14 cellular contexts compared by ENCODE assay signal in genomic region chr4:10020106-10020505, GRCh38. TPM values are rescaled to one million over a fixed set of nuclear protein-coding genes. Genes with fewer than 3 reads are reported as not detected.
A peak's percentile ranks its signal among the peaks of the same experiment; 100 is the strongest.
DNase-seq lines count a peak whose midpoint lies in the region; ATAC-seq, FAIRE-seq and TF ChIP-seq lines count a peak whose summit lies in the region.
"Had no signal": no experiment of that assay in that cellular context is flagged by ENCODE, and none has a peak within 500 bp of the region (broad histone marks: within the 10 kb centered on the region; RNA-seq: fewer than 3 reads in every experiment).

No MANE protein-coding gene starts in this region.

- intact Hi-C loops in HepG2 (cut with micrococcal nuclease; ENCODE audit: unreplicated experiment) = no loop called here

- H3K27ac ChIP-seq in HepG2 (ENCODE audit: extremely low read length, insufficient read depth, low read length) (peak overlapping the region; percentile 89), thoracic aorta (peak overlapping the region; percentile 25 to 79), osteoblast (ENCODE audit: low read depth, low read length) (no peak overlapping the region)

- ATAC-seq in activated T-helper 17 cell treated with anti-CD3 and anti-CD28 coated beads, Interleukin-2, amount 50 U/mL, for 72 hours (replicated peaks) = no peak
- ATAC-seq in HepG2 = no peak
- ATAC-seq in thoracic aorta (ENCODE audit: insufficient number of reproducible peaks, low FRiP score, low read depth) = no peak
- no peak for ATAC-seq in HG02852 (IDR thresholded peaks at IDR 0.05; ENCODE audit: unreplicated experiment)
- no peak for ATAC-seq in HG03196 (IDR thresholded peaks at IDR 0.05; ENCODE audit: unreplicated experiment)

- H3K4me2 ChIP-seq in HepG2 (ENCODE audit: low read depth, low read length) (peak overlapping the region; percentile 85), osteoblast (ENCODE audit: insufficient read depth, low read length) (no peak overlapping the region)

- H3K27me3 Mint-ChIP-seq in activated naive CD4-positive, alpha-beta T cell treated with anti-CD3 and anti-CD28 coated beads, Interleukin-2, amount 50 U/mL, for 24 hours = no peaks in the 10 kb centered on the region
- H3K27me3 Mint-ChIP-seq in activated T-helper 17 cell treated with anti-CD3 and anti-CD28 coated beads, Interleukin-2, amount 50 U/mL, for 72 hours = no peaks in the 10 kb centered on the region

- H2AFZ ChIP-seq in HepG2 (ENCODE audit: low read length) (no peak overlapping the region), osteoblast (ENCODE audit: low read length) (no peak overlapping the region)

- H3K4me3 ChIP-seq in HepG2 (replicated peaks in 1 of 3; ENCODE audit: insufficient read depth in 1 of 3, low read depth in 2 of 3, low read length in 3 of 3) (peak overlapping the region; percentile 57 to 77 (median 63)), thoracic aorta (no peak overlapping the region), osteoblast (ENCODE audit: insufficient read depth, low read length) (no peak overlapping the region)

- no TSS peak for BruUV-seq in HepG2 (replicated peaks; lab: Mats Ljungman, UMichigan)

- CTCF ChIA-PET in HepG2 (lab: Yijun Ruan, JAX; ENCODE audit: low intra/inter-chr PET ratio, low total read pairs) = no interaction called here

- H3K36me3 ChIP-seq in HepG2 (replicated peaks in 1 of 2; ENCODE audit: control insufficient read depth in 1 of 2, insufficient read depth in 2 of 2, low read length in 2 of 2) = peaks cover 3 to 11% of the 10 kb centered on the region in 2 experiments; a peak in 2 of 5 replicates
- H3K36me3 ChIP-seq in thoracic aorta = no peaks in the 10 kb centered on the region
- H3K36me3 ChIP-seq in osteoblast (ENCODE audit: insufficient read depth, low read length) = no peaks in the 10 kb centered on the region

- H3K9me3 ChIP-seq in HepG2 (ENCODE audit: low read length) (no peaks in the 10 kb centered on the region), thoracic aorta (no peaks in the 10 kb centered on the region), osteoblast (ENCODE audit: low read depth, low read length) (no peaks in the 10 kb centered on the region)

- POLR2A ChIA-PET in HepG2 (lab: Yijun Ruan, JAX) = interaction anchor here (1.0 to 1.1 kb wide), 2 partner anchors 15 to 95 kb away, joined by 3 to 4 read pairs; no protein-coding TSS in a partner anchor

- FAIRE-seq in HepG2 (lab: Jason Lieb, UNC) = no peak

- H4K20me1 ChIP-seq in HepG2 (ENCODE audit: insufficient read depth, low read length) (no peaks in the 10 kb centered on the region), osteoblast (ENCODE audit: insufficient read depth, low read length) (no peaks in the 10 kb centered on the region)

- peaks cover 12% of the 10 kb centered on the region for H3K4me1 Mint-ChIP-seq in activated naive CD4-positive, alpha-beta T cell treated with anti-CD3 and anti-CD28 coated beads, Interleukin-2, amount 50 U/mL, for 24 hours
- no peaks in the 10 kb centered on the region for H3K4me1 Mint-ChIP-seq in activated T-helper 17 cell treated with anti-CD3 and anti-CD28 coated beads, Interleukin-2, amount 50 U/mL, for 72 hours

- peaks cover 96% of the 10 kb centered on the region for H3K4me1 ChIP-seq in HepG2 (ENCODE audit: insufficient read depth, low read length)
- peaks cover 0 to 37% of the 10 kb centered on the region in 2 donors for H3K4me1 ChIP-seq in thoracic aorta (ENCODE audit: control insufficient read depth in 1 of 2, low read depth in 2 of 2)
- peaks cover 5% of the 10 kb centered on the region for H3K4me1 ChIP-seq in osteoblast (ENCODE audit: insufficient read depth, low read length)

- H3K36me3 Mint-ChIP-seq in activated naive CD4-positive, alpha-beta T cell treated with anti-CD3 and anti-CD28 coated beads, Interleukin-2, amount 50 U/mL, for 24 hours = peaks cover 2% of the 10 kb centered on the region
- no peaks in the 10 kb centered on the region for H3K36me3 Mint-ChIP-seq in activated T-helper 17 cell treated with anti-CD3 and anti-CD28 coated beads, Interleukin-2, amount 50 U/mL, for 72 hours (ENCODE audit: low read depth)

- H3K27ac Mint-ChIP-seq in activated naive CD4-positive, alpha-beta T cell treated with anti-CD3 and anti-CD28 coated beads, Interleukin-2, amount 50 U/mL, for 24 hours = peak overlapping the region; percentile 10
- H3K27ac Mint-ChIP-seq in activated T-helper 17 cell treated with anti-CD3 and anti-CD28 coated beads, Interleukin-2, amount 50 U/mL, for 72 hours = no peak overlapping the region

- TF ChIP-seq EP300 in HepG2 (IDR thresholded peaks at IDR 0.05; ENCODE audit: low read depth in 2 of 2, low read length in 2 of 2) = no peak
- TF ChIP-seq EP300 in HepG2 (CRISPR knock-in tag; IDR thresholded peaks at IDR 0.05; ENCODE audit: borderline replicate concordance) = no peak

- 82% methylated on average over 6 of the region's 6 CpGs for WGBS in HepG2 (ENCODE audit: low lambda C conversion rate)

- no peak for DNase-seq in activated naive CD4-positive, alpha-beta T cell treated with anti-CD3 and anti-CD28 coated beads, Interleukin-2, amount 50 U/mL, for 16 hours
- no peak for DNase-seq in HepG2 (ENCODE audit: low spot score)
- no peak for DNase-seq in thoracic aorta (ENCODE audit: low spot score)
- no peak for DNase-seq in osteoblast (ENCODE audit: insufficient read length, low spot score, missing footprints)
- DNase-seq: GF-D8; Kasumi-1; stimulated activated CD4-positive, alpha-beta T cell treated with anti-CD3 and anti-CD28 coated beads, Interleukin-15, amount 100 ng/mL, for 24 hours; stimulated activated CD8-positive, alpha-beta memory T cell treated with anti-CD3 and anti-CD28 coated beads, Interleukin-4, amount 100 ng/mL, for 48 hours had no signal

- H3K27me3 ChIP-seq in HepG2 (ENCODE audit: control insufficient read depth in 1 of 2, insufficient read depth in 2 of 2, low read length in 2 of 2) (no peaks in the 10 kb centered on the region), thoracic aorta (replicated peaks; ENCODE audit: insufficient read depth) (no peaks in the 10 kb centered on the region), osteoblast (ENCODE audit: insufficient read depth, low read length) (no peaks in the 10 kb centered on the region)

- no peak for TF ChIP-seq RAD21 in HepG2 (CRISPR knock-in tag; IDR thresholded peaks at IDR 0.05)

- peak overlapping the region; percentile 82 for H3K9ac ChIP-seq in HepG2 (ENCODE audit: insufficient read depth, low read depth, low read length)

- no peak for TF ChIP-seq POLR2A in HepG2 (IDR thresholded peaks at IDR 0.05; ENCODE audit: insufficient read depth in 1 of 2, low read depth in 2 of 2, low read length in 2 of 2)

- no peak overlapping the region for H3K4me3 Mint-ChIP-seq in activated naive CD4-positive, alpha-beta T cell treated with anti-CD3 and anti-CD28 coated beads, Interleukin-2, amount 50 U/mL, for 24 hours
- H3K4me3 Mint-ChIP-seq in activated T-helper 17 cell treated with anti-CD3 and anti-CD28 coated beads, Interleukin-2, amount 50 U/mL, for 72 hours = peak overlapping the region; percentile 86

- in situ Hi-C loops in HepG2 (cut with HindIII; ENCODE audit: extremely low pct_ligation_motif_present, low pct_unique_long_range_greater_than_20kb) = no loop called here

- no peaks in the 10 kb centered on the region for H3K9me3 Mint-ChIP-seq in activated naive CD4-positive, alpha-beta T cell treated with anti-CD3 and anti-CD28 coated beads, Interleukin-2, amount 50 U/mL, for 24 hours
- H3K9me3 Mint-ChIP-seq in activated T-helper 17 cell treated with anti-CD3 and anti-CD28 coated beads, Interleukin-2, amount 50 U/mL, for 72 hours = no peaks in the 10 kb centered on the region

- TF ChIP-seq CTCF in HepG2 (CRISPR knock-in tag; IDR thresholded peaks at IDR 0.05) (no peak), thoracic aorta (IDR thresholded peaks at IDR 0.05) (no peak), osteoblast (IDR thresholded peaks at IDR 0.05; ENCODE audit: extremely low read depth, low read depth, low read length) (no peak)

- H3K79me2 ChIP-seq in HepG2 (ENCODE audit: insufficient read depth, low read length) (peaks cover 53% of the 10 kb centered on the region), osteoblast (ENCODE audit: insufficient read depth, low read length) (no peaks in the 10 kb centered on the region)

RNA-seq across cellular contexts. Expression of gene SLC2A9, which starts 1.2 kb away (rescaled TPM):
- 1 to 10 TPM; 1.1 to 1.8 TPM for total RNA-seq in activated T-helper 17 cell treated with anti-CD3 and anti-CD28 coated beads, Interleukin-2, amount 50 U/mL, for 72 hours
- total RNA-seq in HepG2 (2016; rRNA removed; fragmentation: Illumina TruSeq; extraction: Trizol) (19.9 and 36.2 TPM in 2 replicates), thoracic aorta (10 to 100 TPM in 1 of 2 donors, 1 to 10 TPM in 1; 9.1 to 17.5 TPM), osteoblast (2.5 and 3.5 TPM in 2 replicates)
- total RNA-seq in HepG2 (2016; cell fraction: cytosol; rRNA removed; fragmentation: Illumina TruSeq; extraction: Trizol; ENCODE audit: low read depth) = 11.2 and 13.2 TPM in 2 replicates
- total RNA-seq in HepG2 (2016; cell fraction: insoluble cytoplasmic fraction; rRNA removed; fragmentation: Illumina TruSeq; extraction: Trizol) = 20.2 and 36.6 TPM in 2 replicates
- 16.6 and 18.8 TPM in 2 replicates for total RNA-seq in HepG2 (2016; cell fraction: membrane; rRNA removed; fragmentation: Illumina TruSeq; extraction: Trizol)
- 46.8 and 63.5 TPM in 2 replicates for total RNA-seq in HepG2 (2016; cell fraction: nucleus; rRNA removed; fragmentation: Illumina TruSeq; extraction: Trizol)
- polyA plus RNA-seq in HepG2 (2011; rRNA removed) = 42.3 and 51.0 TPM in 2 replicates
- 40.4 and 40.5 TPM in 2 replicates for polyA plus RNA-seq in HepG2 (2011; cell fraction: cytosol; rRNA removed)
- 78.3 and 78.9 TPM in 2 replicates for polyA plus RNA-seq in HepG2 (2011; cell fraction: nucleus; rRNA removed)
- 38.0 and 55.5 TPM in 2 replicates for polyA plus RNA-seq in HepG2 (2012)
- polyA plus RNA-seq in HepG2 (2016; cell fraction: cytosol; fragmentation: Illumina TruSeq; extraction: Trizol; ENCODE audit: low read depth) = 5.7 and 8.5 TPM in 2 replicates
- 16.8 and 19.2 TPM in 2 replicates for polyA plus RNA-seq in HepG2 (2016; cell fraction: insoluble cytoplasmic fraction; fragmentation: Illumina TruSeq; extraction: Trizol; ENCODE audit: low read depth)
- 11.8 and 13.9 TPM in 2 replicates for polyA plus RNA-seq in HepG2 (2016; cell fraction: membrane; fragmentation: Illumina TruSeq; extraction: Trizol; ENCODE audit: low read depth)
- polyA plus RNA-seq in HepG2 (2016; cell fraction: nucleus; fragmentation: Illumina TruSeq; extraction: Trizol; ENCODE audit: insufficient read depth, low read depth) = 32.8 and 34.3 TPM in 2 replicates
- 0.09 and 127 TPM in 2 replicates for polyA minus RNA-seq in HepG2 (2011; rRNA and poly(A)+ RNA removed; ENCODE audit: low replicate concordance)
- 35.6 and 44.8 TPM in 2 replicates for polyA minus RNA-seq in HepG2 (2011; cell fraction: cytosol; rRNA and poly(A)+ RNA removed)
- 124 and 142 TPM in 2 replicates for polyA minus RNA-seq in HepG2 (2011; cell fraction: nucleus; rRNA and poly(A)+ RNA removed)
- total RNA-seq: RPMI7951 had no signal
- polyA plus RNA-seq: neural cell had no signal

Comparison
In these comparisons a context has a peak if more than half of its experiments do, and no peak if none do; other contexts are left out.
1. H3K4me3 ChIP-seq: peak in HepG2 (3 of 3); none in thoracic aorta (single experiment) and osteoblast (single experiment).